ENCODE assay signal across 28 cellular contexts in the genomic region with DNA sequence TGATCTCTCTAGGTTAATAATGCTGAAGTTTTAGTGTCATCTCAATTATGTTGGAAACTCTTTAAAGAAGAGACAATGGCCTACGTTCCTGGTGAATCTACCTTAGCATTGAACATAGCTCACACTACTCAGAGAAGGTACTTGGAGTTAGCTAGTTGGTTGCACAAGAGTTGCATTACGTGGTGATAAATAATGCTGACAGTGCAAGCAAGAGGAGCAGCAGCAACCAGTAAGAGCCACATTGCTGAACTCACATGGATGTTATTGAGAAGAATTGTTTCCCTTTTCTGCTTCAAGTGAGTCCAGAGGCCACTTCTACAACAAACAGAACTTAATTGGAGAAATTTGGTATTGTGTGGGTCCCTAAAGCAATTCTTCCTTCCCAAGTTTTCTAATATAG.
"Had no signal": no experiment of that assay in that cellular context is flagged by ENCODE, and none has a peak within 500 bp of the region (broad histone marks: within the 10 kb centered on the region; RNA-seq: fewer than 3 reads in every experiment).

No MANE protein-coding gene starts in this region.

- H3K9me3 ChIP-seq: breast epithelium, lower lobe of right lung, suprapubic skin, tibial artery had no signal

- H3K27ac ChIP-seq: breast epithelium, gastroesophageal sphincter, heart left ventricle, left lung, lower lobe of right lung, neural progenitor cell, right atrium auricular region, spleen, suprapubic skin, tibial artery had no signal

- H3K9ac ChIP-seq: neural progenitor cell had no signal

- H3K4me2 ChIP-seq: neural progenitor cell had no signal

- ATAC-seq: gastroesophageal sphincter, heart left ventricle, left lung, lower lobe of right lung, natural killer cell, T-helper 17 cell had no signal

- H3K4me1 ChIP-seq: breast epithelium, gastroesophageal sphincter, heart left ventricle, left lung, lower lobe of right lung, neural progenitor cell, right atrium auricular region, spleen, suprapubic skin, tibial artery had no signal

- H2AFZ ChIP-seq: neural progenitor cell had no signal

- H3K27me3 ChIP-seq: breast epithelium, gastroesophageal sphincter, heart left ventricle, left lung, neural progenitor cell, right atrium auricular region, spleen, suprapubic skin, tibial artery had no signal

- DNase-seq: activated CD4-positive, alpha-beta memory T cell treated with anti-CD3 and anti-CD28 coated beads for 36 hours; activated CD4-positive, alpha-beta T cell treated with anti-CD3 and anti-CD28 coated beads, Interleukin-2, amount 10 ng/mL, durations not matched to agents 24 days and 14 days; activated CD4-positive, CD25-positive, alpha-beta regulatory T cell treated with anti-CD3 and anti-CD28 coated beads, Interleukin-2, amount 50 U/mL, for 72 hours; activated CD8-positive, alpha-beta memory T cell treated with anti-CD3 and anti-CD28 coated beads, Interleukin-2, amount 50 U/mL, for 4 hours; activated gamma-delta T cell; activated naive CD4-positive, alpha-beta T cell treated with anti-CD3 and anti-CD28 coated beads, Interleukin-2, amount 10 ng/mL, durations not matched to agents 7 days and 5 days; activated naive CD8-positive, alpha-beta T cell treated with anti-CD3 and anti-CD28 coated beads, Interleukin-2, amount 10 ng/mL, durations not matched to agents 7 days and 5 days; activated T-cell treated with anti-CD3 and anti-CD28 coated beads, Interleukin-2, amount 50 U/mL, for 1 hour; amniotic stem cell; central memory CD4-positive, alpha-beta T cell; effector CD8-positive, alpha-beta T cell; erythroblast; heart left ventricle; kidney glomerular epithelial cell; left lung; lower lobe of right lung; mesendoderm; natural killer cell; spleen; stimulated activated naive CD4-positive, alpha-beta T cell; T-helper 17 cell; T1000; tibial artery had no signal

- H3K36me3 ChIP-seq: breast epithelium, gastroesophageal sphincter, heart left ventricle, left lung, lower lobe of right lung, neural progenitor cell, right atrium auricular region, spleen, suprapubic skin, tibial artery had no signal

- H3K4me3 ChIP-seq: breast epithelium, gastroesophageal sphincter, heart left ventricle, left lung, lower lobe of right lung, neural progenitor cell, right atrium auricular region, spleen, suprapubic skin, tibial artery had no signal
